In genomic region chr1:151007853-151008243, GRCh38 we compare ENCODE assay signal across 8 cellular contexts. TPM values are rescaled to one million over a fixed set of nuclear protein-coding genes. Genes with fewer than 3 reads are reported as not detected.
A peak's percentile ranks its signal among the peaks of the same experiment; 100 is the strongest.
DNase-seq lines count a peak whose midpoint lies in the region; ATAC-seq and TF ChIP-seq lines count a peak whose summit lies in the region.

No MANE protein-coding gene starts in this region.

- H3K27ac ChIP-seq in C4-2B (peak overlapping the region; percentile 73), Karpas-422 (ENCODE audit: low read length) (peak overlapping the region; percentile 29; the same call in 1 of the 2 replicates), dorsolateral prefrontal cortex (peak overlapping the region; percentile 85 to 100 (median 97)), neural progenitor cell (no peak overlapping the region)

- H2AFZ ChIP-seq in Karpas-422 (ENCODE audit: low read length) (peak overlapping the region; percentile 50; the same call in 1 of the 2 replicates), neural progenitor cell (replicated peaks) (peak overlapping the region; percentile 93)

- H3K36me3 Mint-ChIP-seq in neural progenitor cell, result peaks cover 3% of the 10 kb centered on the region

- peak overlapping the region; percentile 100 for H3K27ac Mint-ChIP-seq in neural progenitor cell

- H3F3A ChIP-seq in neural progenitor cell (ENCODE audit: low read depth), result peaks cover 25% of the 10 kb centered on the region

- intact Hi-C loops in dorsolateral prefrontal cortex (cut with DNase I), result loop anchor here (2.0 to 5.0 kb wide), 4 partner anchors 49 to 159 kb away; partner anchors contain the start of genes CDC42SE1 (in 1 of the 2), GABPB2 (in 1 of the 2), LYSMD1 (in 1 of the 2) and SCNM1 (in 1 of the 2)
- intact Hi-C loops in posterior vena cava (cut with DNase I), result no loop called here

- H3K9me3 Mint-ChIP-seq in neural progenitor cell, result no peaks in the 10 kb centered on the region

- no peaks in the 10 kb centered on the region for H3K9me3 ChIP-seq in Karpas-422 (ENCODE audit: low read length)
- H3K9me3 ChIP-seq in neural progenitor cell (ENCODE audit: low read depth), result no peaks in the 10 kb centered on the region

- H3K27me3 Mint-ChIP-seq in neural progenitor cell (ENCODE audit: insufficient read depth, low read depth), result peaks cover 3% of the 10 kb centered on the region

- DNase-seq in Karpas-422, result no peak
- no peak for DNase-seq in dorsolateral prefrontal cortex
- no peak for DNase-seq in neural progenitor cell (ENCODE audit: low spot score)
- no peak for DNase-seq in posterior vena cava (ENCODE audit: low spot score)
- DNase-seq in stimulated activated CD4-positive, alpha-beta T cell treated with anti-CD3 and anti-CD28 coated beads, Interleukin-12 subunit alpha, Interleukin-12 subunit beta, amount 100 ng/mL, for 4 hours, result no peak

- ATAC-seq in GM19463 (IDR thresholded peaks at IDR 0.05; ENCODE audit: unreplicated experiment), result no peak
- ATAC-seq in GM18517 (IDR thresholded peaks at IDR 0.05; ENCODE audit: unreplicated experiment), result no peak

- peak overlapping the region; percentile 95 for H3K9ac ChIP-seq in Karpas-422 (ENCODE audit: low read length)
- no peak overlapping the region for H3K9ac ChIP-seq in neural progenitor cell

- H4K20me1 ChIP-seq in Karpas-422 (ENCODE audit: insufficient read depth, low read depth, low read length) (no peaks in the 10 kb centered on the region), neural progenitor cell (ENCODE audit: low read depth) (no peaks in the 10 kb centered on the region)

- peaks cover 49% of the 10 kb centered on the region for H3K4me1 Mint-ChIP-seq in neural progenitor cell

- no peaks in the 10 kb centered on the region for H3K9me2 ChIP-seq in Karpas-422 (replicated peaks; ENCODE audit: insufficient read depth, low read length)

- H3K4me3 ChIP-seq in Karpas-422 (ENCODE audit: low read length) (peak overlapping the region; percentile 91), dorsolateral prefrontal cortex (peak overlapping the region; percentile 47 to 97 (median 83)), neural progenitor cell (peak overlapping the region; percentile 76)

- H3K27me3 ChIP-seq in Karpas-422 (ENCODE audit: low read length) (no peaks in the 10 kb centered on the region), dorsolateral prefrontal cortex (no peaks in the 10 kb centered on the region), neural progenitor cell (no peaks in the 10 kb centered on the region)

- H3K36me3 ChIP-seq in Karpas-422 (ENCODE audit: insufficient read depth, low read length) (no peaks in the 10 kb centered on the region), neural progenitor cell (no peaks in the 10 kb centered on the region)

- H3K79me2 ChIP-seq in Karpas-422 (ENCODE audit: low read length) (peaks cover 50% of the 10 kb centered on the region), neural progenitor cell (ENCODE audit: low read depth) (peaks cover 11% of the 10 kb centered on the region)

- no peak for TF ChIP-seq CTCF in C4-2B (conservative IDR thresholded peaks at IDR 0.05)
- TF ChIP-seq CTCF in dorsolateral prefrontal cortex (IDR thresholded peaks at IDR 0.05 in 54 of 56, conservative IDR thresholded peaks at IDR 0.05 in 2 of 56; ENCODE audit: low read depth in 1 of 56, partially characterized antibody in 56 of 56), result no peak
- TF ChIP-seq CTCF in neural progenitor cell (IDR thresholded peaks at IDR 0.05), result no peak

- H3K4me2 ChIP-seq in Karpas-422 (ENCODE audit: low read depth, low read length, poor library complexity, severe bottlenecking), result peak overlapping the region; percentile 89
- H3K4me2 ChIP-seq in neural progenitor cell, result peak overlapping the region; percentile 64

- H3K4me3 Mint-ChIP-seq in neural progenitor cell, result peak overlapping the region; percentile 97

- H3K4me1 ChIP-seq in Karpas-422 (ENCODE audit: low read length), result peaks cover 67% of the 10 kb centered on the region
- H3K4me1 ChIP-seq in neural progenitor cell, result peaks cover 21% of the 10 kb centered on the region

RNA-seq across cellular contexts. Expression of gene PRUNE1, which starts 0.4 kb away (rescaled TPM):
- 28.8 and 35.0 TPM in 2 replicates for total RNA-seq in Karpas-422 (2014; rRNA removed; shearing (Covaris generic); ENCODE audit: low replicate concordance)
- total RNA-seq in dorsolateral prefrontal cortex (10 to 100 TPM; 12.4 to 27.8 (median 20.6) TPM), neural progenitor cell (ENCODE audit: low replicate concordance) (27.0 and 33.0 TPM in 2 replicates), posterior vena cava (10 to 100 TPM; 15.5 to 17.4 TPM)

RNA-seq across cellular contexts. Expression of gene MINDY1, which starts 1.1 kb away (rescaled TPM):
- total RNA-seq in Karpas-422 (2014; rRNA removed; shearing (Covaris generic); ENCODE audit: low replicate concordance), result 9.9 and 13.0 TPM in 2 replicates
- total RNA-seq in dorsolateral prefrontal cortex (10 to 100 TPM; 12.0 to 93.6 (median 37.4) TPM), neural progenitor cell (ENCODE audit: low replicate concordance) (8.5 and 15.8 TPM in 2 replicates), posterior vena cava (10 to 100 TPM; 17.3 to 17.8 TPM)

RNA-seq across cellular contexts. Expression of gene ANXA9, which starts 25.8 kb away (rescaled TPM):
- 0.19 and 0.47 TPM in 2 replicates for total RNA-seq in Karpas-422 (2014; rRNA removed; shearing (Covaris generic); ENCODE audit: low replicate concordance)
- total RNA-seq in dorsolateral prefrontal cortex, result 1 to 10 TPM in 7 of 120 experiments, under 1 TPM in 36, not detected in 77; 0.21 to 2.1 (median 0.41) TPM
- total RNA-seq in neural progenitor cell (ENCODE audit: low replicate concordance), result 0.77 TPM in 1 of 2 replicates, not detected in the other
- under 1 TPM in 1 of 2 donors, not detected in 1; 0.19 TPM for total RNA-seq in posterior vena cava

RNA-seq across cellular contexts. Expression of gene BNIPL, which starts 28.5 kb away (rescaled TPM):
- 0.63 and 1.4 TPM in 2 replicates for total RNA-seq in Karpas-422 (2014; rRNA removed; shearing (Covaris generic); ENCODE audit: low replicate concordance)
- total RNA-seq in dorsolateral prefrontal cortex (1 to 10 TPM in 62 of 120 experiments, under 1 TPM in 58; 0.20 to 4.9 (median 1.1) TPM), neural progenitor cell (ENCODE audit: low replicate concordance) (0.97 and 1.0 TPM in 2 replicates), posterior vena cava (under 1 TPM; 0.33 to 0.93 TPM)

RNA-seq across cellular contexts. Expression of gene CERS2, which starts 33.2 kb away (rescaled TPM):
- total RNA-seq in Karpas-422 (2014; rRNA removed; shearing (Covaris generic); ENCODE audit: low replicate concordance), result 91.6 and 140 TPM in 2 replicates
- total RNA-seq in dorsolateral prefrontal cortex, result 100 to 1,000 TPM in 82 of 120 experiments, 10 to 100 TPM in 38; 57.6 to 381 (median 121) TPM
- 104 and 122 TPM in 2 replicates for total RNA-seq in neural progenitor cell (ENCODE audit: low replicate concordance)
- 100 to 1,000 TPM; 112 to 133 TPM for total RNA-seq in posterior vena cava

Comparison
In these comparisons a context has a peak if more than half of its experiments do, and no peak if none do; other contexts are left out.
1. intact Hi-C loops: an anchor here in dorsolateral prefrontal cortex (2.0 to 5.0 kb wide); none called in posterior vena cava.